1 cellular context compared by ENCODE assay signal in genomic region chr15:49877117-49877860, GRCh38.
TF ChIP-seq lines count a peak whose summit lies in the region.

No MANE protein-coding gene starts in this region.

TF ChIP-seq in IMR-90, 13 proteins besides CTCF, POLR2A, EP300 and RAD21 (continued from another document):
- TF ChIP-seq BHLHE40 (IDR thresholded peaks at IDR 0.05; ENCODE audit: low read depth, low read length) (no peak; the same call in 1 of the 2 replicates), RCOR1 (IDR thresholded peaks at IDR 0.05; ENCODE audit: insufficient replicate concordance, low read length) (no peak)
